ENCODE assay signal across 14 cellular contexts in the genomic region with DNA sequence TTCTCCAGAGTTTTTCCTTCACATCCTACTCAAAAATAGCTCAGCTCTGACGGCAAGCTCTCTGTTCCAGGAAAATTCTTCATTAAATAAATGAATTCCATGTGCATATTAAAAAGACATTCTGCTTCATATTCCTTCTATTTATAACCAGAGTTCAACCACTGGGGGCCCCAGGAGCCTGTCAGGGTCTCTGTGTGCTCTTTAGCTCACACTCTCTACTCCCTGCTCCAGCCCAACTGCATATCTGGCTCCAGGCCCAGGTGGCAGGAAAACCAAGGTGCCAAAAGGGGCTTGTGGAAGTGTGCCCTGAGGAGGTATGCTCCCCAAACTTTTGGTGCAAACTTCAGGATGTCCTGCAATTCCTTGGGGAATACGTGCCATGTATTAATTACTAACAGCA.
DNase-seq lines count a peak whose midpoint lies in the region; TF ChIP-seq lines count a peak whose summit lies in the region.
"Had no signal": no experiment of that assay in that cellular context is flagged by ENCODE, and none has a peak within 500 bp of the region (broad histone marks: within the 10 kb centered on the region; RNA-seq: fewer than 3 reads in every experiment).

No MANE protein-coding gene starts in this region.

- peak overlapping the region; percentile 10 for H3K9ac ChIP-seq in adipocyte (ENCODE audit: low read length)

- H3K4me3 Mint-ChIP-seq in brain (no peak overlapping the region), nephron (no peak overlapping the region)
- H3K4me3 Mint-ChIP-seq in activated naive CD4-positive, alpha-beta T cell treated with anti-CD3 and anti-CD28 coated beads, Interleukin-2, amount 10 ng/mL, durations not matched to agents 7 days and 5 days = no peak overlapping the region
- H3K4me3 Mint-ChIP-seq: CD4-positive, alpha-beta T cell had no signal

- H3K4me3 ChIP-seq in adipocyte (ENCODE audit: low read length) = no peak overlapping the region
- peak overlapping the region; percentile 25 for H3K4me3 ChIP-seq in left ventricle myocardium inferior
- H3K4me3 ChIP-seq: HAP-1 had no signal

- peak overlapping the region in 3 of 5 experiments; percentile 18 to 75 (median 45) for H3K27ac Mint-ChIP-seq in brain
- peak overlapping the region in 2 of 3 experiments; percentile 51 to 52 for H3K27ac Mint-ChIP-seq in nephron
- H3K27ac Mint-ChIP-seq in activated naive CD4-positive, alpha-beta T cell treated with anti-CD3 and anti-CD28 coated beads, Interleukin-2, amount 10 ng/mL, durations not matched to agents 7 days and 5 days = no peak overlapping the region
- H3K27ac Mint-ChIP-seq: CD4-positive, alpha-beta T cell had no signal

- CTCF ChIA-PET in activated naive CD4-positive, alpha-beta T cell treated with anti-CD3 and anti-CD28 coated beads, Interleukin-2, amount 10 ng/mL, durations not matched to agents 7 days and 5 days (lab: Charles Lee) = no interaction called here

- H3K27me3 Mint-ChIP-seq in brain (peaks cover 3% of the 10 kb centered on the region), nephron (ENCODE audit: low read depth) (no peaks in the 10 kb centered on the region)
- H3K27me3 Mint-ChIP-seq in activated naive CD4-positive, alpha-beta T cell treated with anti-CD3 and anti-CD28 coated beads, Interleukin-2, amount 10 ng/mL, durations not matched to agents 7 days and 5 days = no peaks in the 10 kb centered on the region
- H3K27me3 Mint-ChIP-seq: CD4-positive, alpha-beta T cell had no signal

- peak overlapping the region; percentile 68 for H3K27ac ChIP-seq in left ventricle myocardium inferior (replicated peaks)
- H3K27ac ChIP-seq: C4-2B had no signal

- no peaks in the 10 kb centered on the region for H3K27me3 ChIP-seq in adipocyte (replicated peaks; ENCODE audit: control insufficient read depth, insufficient read depth, low read length)
- no peaks in the 10 kb centered on the region for H3K27me3 ChIP-seq in left ventricle myocardium inferior (ENCODE audit: low read depth)
- H3K27me3 ChIP-seq: BE2C had no signal

- H3K4me1 Mint-ChIP-seq in brain = peaks cover 25% of the 10 kb centered on the region
- H3K4me1 Mint-ChIP-seq in nephron = peaks cover 9% of the 10 kb centered on the region
- H3K4me1 Mint-ChIP-seq in activated naive CD4-positive, alpha-beta T cell treated with anti-CD3 and anti-CD28 coated beads, Interleukin-2, amount 10 ng/mL, durations not matched to agents 7 days and 5 days = no peaks in the 10 kb centered on the region

- intact Hi-C loops in left ventricle myocardium inferior (cut with micrococcal nuclease) = no loop called here

- H3K9me3 Mint-ChIP-seq in brain = peaks cover 0 to 1% (median 0%) of the 10 kb centered on the region in 5 experiments
- no peaks in the 10 kb centered on the region for H3K9me3 Mint-ChIP-seq in nephron
- no peaks in the 10 kb centered on the region for H3K9me3 Mint-ChIP-seq in activated naive CD4-positive, alpha-beta T cell treated with anti-CD3 and anti-CD28 coated beads, Interleukin-2, amount 10 ng/mL, durations not matched to agents 7 days and 5 days
- H3K9me3 Mint-ChIP-seq: CD4-positive, alpha-beta T cell had no signal

- H3K9me3 ChIP-seq in adipocyte (ENCODE audit: control insufficient read depth, low read length) = no peaks in the 10 kb centered on the region
- H3K9me3 ChIP-seq in left ventricle myocardium inferior (replicated peaks) = no peaks in the 10 kb centered on the region
- H3K9me3 ChIP-seq: BE2C, Caco-2, HAP-1 had no signal

- peaks cover 11% of the 10 kb centered on the region for H3K4me1 ChIP-seq in adipocyte (ENCODE audit: control insufficient read depth, insufficient read depth, low read length)
- H3K4me1 ChIP-seq in left ventricle myocardium inferior = peaks cover 34% of the 10 kb centered on the region
- H3K4me1 ChIP-seq: BE2C, HAP-1 had no signal

- TF ChIP-seq CTCF in brain (conservative IDR thresholded peaks at IDR 0.05) (no peak), left ventricle myocardium inferior (IDR thresholded peaks at IDR 0.05; ENCODE audit: borderline replicate concordance) (peak; percentile 29), nephron (IDR thresholded peaks at IDR 0.05; ENCODE audit: unreplicated experiment in 3 of 3) (no peak)

- H3K36me3 Mint-ChIP-seq in brain = no peaks in the 10 kb centered on the region
- no peaks in the 10 kb centered on the region for H3K36me3 Mint-ChIP-seq in nephron (ENCODE audit: low read depth)
- H3K36me3 Mint-ChIP-seq in activated naive CD4-positive, alpha-beta T cell treated with anti-CD3 and anti-CD28 coated beads, Interleukin-2, amount 10 ng/mL, durations not matched to agents 7 days and 5 days = no peaks in the 10 kb centered on the region

- H3K36me3 ChIP-seq in adipocyte (ENCODE audit: control insufficient read depth, insufficient read depth, low read length, severe bottlenecking) (no peaks in the 10 kb centered on the region), left ventricle myocardium inferior (no peaks in the 10 kb centered on the region)
- H3K36me3 ChIP-seq: BE2C, HAP-1 had no signal

- DNase-seq in adipocyte (ENCODE audit: low read depth) = no peak
- peak; percentile 58 for DNase-seq in left ventricle myocardium inferior
- DNase-seq in effector CD8-positive, alpha-beta T cell (lab: John Stamatoyannopoulos, UW) = no peak
- DNase-seq in activated naive CD4-positive, alpha-beta T cell treated with anti-CD3 and anti-CD28 coated beads, Interleukin-2, amount 10 ng/mL, durations not matched to agents 7 days and 5 days = no peak
- no peak for DNase-seq in middle frontal gyrus (ENCODE audit: extremely low spot score, low spot score)
- no peak for DNase-seq in kidney tubule cell (ENCODE audit: low spot score)
- DNase-seq: ACHN; BE2C; Caco-2; CD4-positive, alpha-beta T cell had no signal
